13 cellular contexts compared by ENCODE assay signal in genomic region chr19:40282920-40283319, GRCh38. TPM values are rescaled to one million over a fixed set of nuclear protein-coding genes. Genes with fewer than 3 reads are reported as not detected.
DNase-seq lines count a peak whose midpoint lies in the region; ATAC-seq and TF ChIP-seq lines count a peak whose summit lies in the region.
"Had no signal": no experiment of that assay in that cellular context is flagged by ENCODE, and none has a peak within 500 bp of the region (broad histone marks: within the 10 kb centered on the region; RNA-seq: fewer than 3 reads in every experiment).

No MANE protein-coding gene starts in this region.

- H3K9me2 ChIP-seq in SK-N-SH = no peaks in the 10 kb centered on the region
- H3K9me2 ChIP-seq in MM.1S (replicated peaks; ENCODE audit: insufficient read depth, low read length) = no peaks in the 10 kb centered on the region

- H3K36me3 ChIP-seq in SK-N-SH (replicated peaks in 1 of 2; ENCODE audit: control insufficient read depth in 1 of 2, insufficient read depth in 2 of 2, low read length in 1 of 2) = peaks cover 0 to 7% of the 10 kb centered on the region in 2 experiments
- 0 out of 2 replicates have a peak, but pooled peaks cover 2% of the 10 kb centered on the region for H3K36me3 ChIP-seq in SJCRH30
- peaks cover 7% of the 10 kb centered on the region for H3K36me3 ChIP-seq in fibroblast of lung (ENCODE audit: control insufficient read depth, insufficient read depth, low read length)
- H3K36me3 ChIP-seq in skeletal muscle satellite cell (ENCODE audit: insufficient read depth, low read length) = peaks cover 6% of the 10 kb centered on the region
- no peaks in the 10 kb centered on the region for H3K36me3 ChIP-seq in MM.1S (replicated peaks; ENCODE audit: insufficient read depth, low read length)
- H3K36me3 ChIP-seq: Peyer's patch had no signal

- H3K9ac ChIP-seq in SK-N-SH = no peak overlapping the region
- no peak overlapping the region for H3K9ac ChIP-seq in fibroblast of lung (ENCODE audit: insufficient read depth, low read length)
- H3K9ac ChIP-seq in skeletal muscle satellite cell (ENCODE audit: low read depth, low read length) = peak overlapping the region; percentile 90
- H3K9ac ChIP-seq in MM.1S (ENCODE audit: low read length) = no peak overlapping the region
- H3K9ac ChIP-seq: KMS-11 had no signal

- peaks cover 71% of the 10 kb centered on the region for H3K79me2 ChIP-seq in SK-N-SH (ENCODE audit: insufficient read depth)
- peaks cover 69% of the 10 kb centered on the region for H3K79me2 ChIP-seq in fibroblast of lung (ENCODE audit: control insufficient read depth, insufficient read depth, low read length)
- peaks cover 71% of the 10 kb centered on the region for H3K79me2 ChIP-seq in MM.1S (ENCODE audit: low read length)

- H3K27me3 ChIP-seq in SK-N-SH (ENCODE audit: insufficient read depth) (no peaks in the 10 kb centered on the region), SJCRH30 (no peaks in the 10 kb centered on the region), fibroblast of lung (ENCODE audit: control insufficient read depth, insufficient read depth, low read length) (no peaks in the 10 kb centered on the region), skeletal muscle satellite cell (ENCODE audit: control insufficient read depth, insufficient read depth, low read length) (no peaks in the 10 kb centered on the region), MM.1S (replicated peaks; ENCODE audit: insufficient read depth, low read length) (no peaks in the 10 kb centered on the region)
- H3K27me3 ChIP-seq: Peyer's patch had no signal

- ATAC-seq in SK-N-SH treated with all-trans-retinoic acid at 6 μM for 48 hours = no peak
- no peak for ATAC-seq in GM21526 (IDR thresholded peaks at IDR 0.05; ENCODE audit: low FRiP score, unreplicated experiment)

- CTCF ChIA-PET in SK-N-SH (lab: Yijun Ruan, JAX) = interaction anchor here (1.7 kb wide), 1 partner anchor 22 kb away, joined by 4 read pairs; no protein-coding TSS in a partner anchor

- H3K27ac ChIP-seq in SK-N-SH (ENCODE audit: low read depth in 2 of 2, low read length in 1 of 2) (no peak overlapping the region), SJCRH30 (peak overlapping the region; percentile 89), fibroblast of lung (ENCODE audit: insufficient read depth, low read length) (peak overlapping the region; percentile 86), MM.1S (ENCODE audit: low read length) (no peak overlapping the region)
- H3K27ac ChIP-seq: KMS-11 had no signal

- H3K4me1 ChIP-seq in SK-N-SH (ENCODE audit: control insufficient read depth in 1 of 2, insufficient read depth in 2 of 2, low read depth in 1 of 2, low read length in 1 of 2) (peaks cover 26 to 33% of the 10 kb centered on the region in 2 experiments; a peak in 3 of 4 replicates), SJCRH30 (peaks cover 14% of the 10 kb centered on the region), fibroblast of lung (ENCODE audit: control insufficient read depth, extremely low read depth, insufficient read depth, low read length) (peaks cover 17% of the 10 kb centered on the region), skeletal muscle satellite cell (ENCODE audit: control insufficient read depth, insufficient read depth, low read length) (peaks cover 61% of the 10 kb centered on the region), MM.1S (ENCODE audit: low read length) (0 out of 2 replicates have a peak, but pooled peaks cover 10% of the 10 kb centered on the region)

- no peak for TF ChIP-seq EP300 in SK-N-SH (IDR thresholded peaks at IDR 0.05; ENCODE audit: borderline replicate concordance in 1 of 2, low read depth in 1 of 2, low read length in 1 of 2)

- H2AFZ ChIP-seq in SK-N-SH (ENCODE audit: low read depth) (no peak overlapping the region), fibroblast of lung (ENCODE audit: low read length) (no peak overlapping the region), MM.1S (ENCODE audit: low read length) (no peak overlapping the region)

- H3K9me3 ChIP-seq in SK-N-SH (no peaks in the 10 kb centered on the region), SJCRH30 (replicated peaks) (no peaks in the 10 kb centered on the region), fibroblast of lung (ENCODE audit: control insufficient read depth, insufficient read depth, low read depth, low read length) (no peaks in the 10 kb centered on the region), skeletal muscle satellite cell (replicated peaks; ENCODE audit: low read length) (no peaks in the 10 kb centered on the region), MM.1S (replicated peaks; ENCODE audit: insufficient read depth, low read length) (no peaks in the 10 kb centered on the region)

- TF ChIP-seq CTCF in SK-N-SH (IDR thresholded peaks at IDR 0.05) (no peak), fibroblast of lung (conservative IDR thresholded peaks at IDR 0.05 in 1 of 2, IDR thresholded peaks at IDR 0.05 in 1 of 2; ENCODE audit: low read depth in 1 of 2, low read length in 2 of 2) (no peak), MM.1S (IDR thresholded peaks at IDR 0.05; ENCODE audit: low read length) (no peak)

- POLR2A ChIA-PET in SK-N-SH (lab: Yijun Ruan, JAX) = interaction anchor here (1.5 kb wide), 1 partner anchor 65 kb away, joined by 4 read pairs; the partner anchor contains the start of genes C19orf47 and PLD3

- H3F3A ChIP-seq in SK-N-SH (replicated peaks; ENCODE audit: insufficient read depth) (peaks cover 3% of the 10 kb centered on the region), MM.1S (ENCODE audit: insufficient read depth, low read length) (peaks cover 4% of the 10 kb centered on the region)

- WGBS in SK-N-SH (ENCODE audit: low lambda C conversion rate) = 93% methylated on average over 4 of the region's 4 CpGs

- H3K4me3 ChIP-seq in SK-N-SH (ENCODE audit: low read depth in 2 of 2, low read length in 1 of 2) = no peak overlapping the region
- H3K4me3 ChIP-seq in SJCRH30 = peak overlapping the region; percentile 88
- peak overlapping the region in 2 of 4 experiments; percentile 14 to 73 for H3K4me3 ChIP-seq in fibroblast of lung (replicated peaks in 1 of 4; ENCODE audit: control extremely low read depth in 1 of 4, insufficient read depth in 1 of 4, low read depth in 3 of 4, low read length in 4 of 4)
- H3K4me3 ChIP-seq in skeletal muscle satellite cell (ENCODE audit: low read length) = peak overlapping the region; percentile 86
- H3K4me3 ChIP-seq in MM.1S (ENCODE audit: low read length) = no peak overlapping the region

- no peak for TF ChIP-seq RAD21 in SK-N-SH (IDR thresholded peaks at IDR 0.05; ENCODE audit: low read length)

- DNase-seq in SK-N-SH = no peak
- DNase-seq in SJCRH30 = no peak
- peak in 1 of 2 donors; percentile 23 for DNase-seq in fibroblast of lung (ENCODE audit: low read depth in 2 of 2)
- no peak for DNase-seq in NCI-H526 (lab: John Stamatoyannopoulos, UW)
- no peak for DNase-seq in MM.1S
- DNase-seq: activated effector memory CD4-positive, alpha-beta T cell treated with Interleukin-2 at 50 U/mL for 16 hours; Peyer's patch; substantia nigra had no signal

- H4K20me1 ChIP-seq in SK-N-SH (ENCODE audit: insufficient read depth) (peaks cover 24% of the 10 kb centered on the region), fibroblast of lung (ENCODE audit: control insufficient read depth, extremely low read depth, insufficient read depth, low read length) (no peaks in the 10 kb centered on the region), MM.1S (ENCODE audit: insufficient read depth, low read length) (0 out of 2 replicates have a peak, but pooled peaks cover 4% of the 10 kb centered on the region)

- peak overlapping the region; percentile 81; the same call in 1 of the 2 replicates for H3K4me2 ChIP-seq in SK-N-SH
- H3K4me2 ChIP-seq in fibroblast of lung (ENCODE audit: extremely low read depth, insufficient read depth, low read length) = peak overlapping the region; percentile 61
- H3K4me2 ChIP-seq in skeletal muscle satellite cell (ENCODE audit: low read length) = peak overlapping the region; percentile 92
- H3K4me2 ChIP-seq in MM.1S (ENCODE audit: low read depth, low read length) = no peak overlapping the region

TF ChIP-seq in SK-N-SH, 30 proteins besides CTCF, POLR2A, EP300 and RAD21 (continues in another document):
- TF ChIP-seq, protein P1, sequence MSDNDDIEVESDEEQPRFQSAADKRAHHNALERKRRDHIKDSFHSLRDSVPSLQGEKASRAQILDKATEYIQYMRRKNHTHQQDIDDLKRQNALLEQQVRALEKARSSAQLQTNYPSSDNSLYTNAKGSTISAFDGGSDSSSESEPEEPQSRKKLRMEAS (IDR thresholded peaks at IDR 0.05; ENCODE audit: low read depth) = no peak
- TF ChIP-seq MEF2A (IDR thresholded peaks at IDR 0.05; ENCODE audit: borderline replicate concordance, low read depth) (no peak), ELF1 (IDR thresholded peaks at IDR 0.05) (no peak), TCF12 (IDR thresholded peaks at IDR 0.05) (no peak), CHD2 (IDR thresholded peaks at IDR 0.05; ENCODE audit: low read length, partially characterized antibody) (no peak)

TF ChIP-seq in SK-N-SH treated with all-trans-retinoic acid at 6 μM for 48 hours, 23 proteins besides CTCF, POLR2A, EP300 and RAD21 (continues in another document):
- TF ChIP-seq ARNTL (CRISPR knock-in tag; IDR thresholded peaks at IDR 0.05; ENCODE audit: borderline replicate concordance, low read depth) = no peak
- TF ChIP-seq ISL1 (CRISPR knock-in tag; IDR thresholded peaks at IDR 0.05) = no peak
- no peak for TF ChIP-seq ZNF70 (CRISPR knock-in tag; IDR thresholded peaks at IDR 0.05)

RNA-seq across cellular contexts. Expression of gene AKT2, which starts 2.2 kb away (rescaled TPM):
- polyA plus RNA-seq in SK-N-SH (2012; rRNA removed) = 99.8 and 107 TPM in 2 replicates
- 36.4 and 53.7 TPM in 2 replicates for polyA plus RNA-seq in SK-N-SH (2012; cell fraction: cytosol; rRNA removed)
- 421 and 552 TPM in 2 replicates for polyA plus RNA-seq in SK-N-SH (2012; cell fraction: nucleus; rRNA removed)
- total RNA-seq in SJCRH30 (2014; rRNA removed; shearing (Covaris generic)) = 138 and 142 TPM in 2 replicates
- total RNA-seq in fibroblast of lung = 58.3 and 76.0 TPM in 2 replicates
- 81.5 and 104 TPM in 2 replicates for polyA plus RNA-seq in fibroblast of lung
- polyA plus RNA-seq in fibroblast of lung (2012) = 99.0 and 115 TPM in 2 replicates
- 333 and 352 TPM in 2 replicates for polyA minus RNA-seq in fibroblast of lung (ENCODE audit: low replicate concordance)
- 87.4 and 101 TPM in 2 replicates for total RNA-seq in skeletal muscle satellite cell (2012; rRNA removed)

RNA-seq across cellular contexts. Expression of gene CCNP, which starts 56.4 kb away (rescaled TPM):
- polyA plus RNA-seq in SK-N-SH (2012; rRNA removed) (0.08 and 0.21 TPM in 2 replicates), fibroblast of lung (0.07 and 0.16 TPM in 2 replicates)
- polyA plus RNA-seq in SK-N-SH (2012; cell fraction: cytosol; rRNA removed) = 0.01 TPM in 2 replicates
- polyA plus RNA-seq in SK-N-SH (2012; cell fraction: nucleus; rRNA removed) = 1.5 and 1.7 TPM in 2 replicates
- 0.08 TPM in 1 of 2 replicates, not detected in the other for total RNA-seq in SJCRH30 (2014; rRNA removed; shearing (Covaris generic))
- total RNA-seq in fibroblast of lung = 0.26 and 0.50 TPM in 2 replicates
- 0.20 and 0.48 TPM in 2 replicates for polyA plus RNA-seq in fibroblast of lung (2012)
- 0.67 TPM in 1 of 2 replicates, not detected in the other for polyA minus RNA-seq in fibroblast of lung (ENCODE audit: low replicate concordance)
- not detected in 2 replicates for total RNA-seq in skeletal muscle satellite cell (2012; rRNA removed)
- total RNA-seq: A172 had no signal

Comparison
In these comparisons a context has a peak if more than half of its experiments do, and no peak if none do; other contexts are left out.
1. H3K27ac ChIP-seq: peak in SJCRH30 (single experiment) and fibroblast of lung (single experiment); none in SK-N-SH (0 of 2) and MM.1S (single experiment).
2. H3K4me3 ChIP-seq: peak in SJCRH30 (single experiment) and skeletal muscle satellite cell (single experiment); none in SK-N-SH (0 of 2) and MM.1S (single experiment).